1 cellular context compared by ENCODE assay signal in the genomic region with DNA sequence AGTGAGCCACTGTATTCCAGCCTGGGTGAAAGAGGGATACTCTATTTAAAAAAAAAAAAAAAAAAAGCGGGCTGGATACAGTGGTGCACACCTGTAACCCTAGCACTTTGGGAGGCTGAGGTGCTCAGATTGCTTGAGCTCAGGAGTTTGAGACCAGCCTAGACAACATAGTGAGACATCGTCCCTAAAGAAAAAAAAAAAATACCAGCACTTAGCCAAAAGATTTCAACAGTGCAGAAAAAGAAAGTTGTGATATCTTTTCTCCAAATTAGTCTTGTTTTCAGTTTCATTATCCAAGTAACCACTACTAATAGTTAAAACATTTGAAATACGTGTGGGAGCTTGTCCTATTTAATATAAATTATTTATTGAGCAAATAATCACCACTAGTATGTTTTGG.
TF ChIP-seq lines count a peak whose summit lies in the region.

No MANE protein-coding gene starts in this region.

TF ChIP-seq in IMR-90, 13 proteins besides CTCF, POLR2A, EP300 and RAD21:
- TF ChIP-seq SMC3 (IDR thresholded peaks at IDR 0.05; ENCODE audit: low read depth, low read length): no peak
- no peak for TF ChIP-seq FOS (IDR thresholded peaks at IDR 0.05; ENCODE audit: low read depth, low read length)
- no peak for TF ChIP-seq CHD1 (IDR thresholded peaks at IDR 0.05; ENCODE audit: low read depth, low read length)
- TF ChIP-seq CEBPB (IDR thresholded peaks at IDR 0.05; ENCODE audit: low read depth, low read length): no peak
- TF ChIP-seq RCOR1 (IDR thresholded peaks at IDR 0.05; ENCODE audit: insufficient replicate concordance, low read length): no peak
- TF ChIP-seq RFX5 (IDR thresholded peaks at IDR 0.05; ENCODE audit: low read depth, low read length): no peak
- TF ChIP-seq, protein P1, sequence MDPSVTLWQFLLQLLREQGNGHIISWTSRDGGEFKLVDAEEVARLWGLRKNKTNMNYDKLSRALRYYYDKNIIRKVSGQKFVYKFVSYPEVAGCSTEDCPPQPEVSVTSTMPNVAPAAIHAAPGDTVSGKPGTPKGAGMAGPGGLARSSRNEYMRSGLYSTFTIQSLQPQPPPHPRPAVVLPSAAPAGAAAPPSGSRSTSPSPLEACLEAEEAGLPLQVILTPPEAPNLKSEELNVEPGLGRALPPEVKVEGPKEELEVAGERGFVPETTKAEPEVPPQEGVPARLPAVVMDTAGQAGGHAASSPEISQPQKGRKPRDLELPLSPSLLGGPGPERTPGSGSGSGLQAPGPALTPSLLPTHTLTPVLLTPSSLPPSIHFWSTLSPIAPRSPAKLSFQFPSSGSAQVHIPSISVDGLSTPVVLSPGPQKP (IDR thresholded peaks at IDR 0.05; ENCODE audit: borderline replicate concordance, low read depth, low read length): no peak
- TF ChIP-seq MAFK (IDR thresholded peaks at IDR 0.05; ENCODE audit: low read depth, low read length): no peak
